ENCODE assay signal across 8 cellular contexts in genomic region chr12:30694412-30694955, GRCh38. TPM values are rescaled to one million over a fixed set of nuclear protein-coding genes. Genes with fewer than 3 reads are reported as not detected.
DNase-seq lines count a peak whose midpoint lies in the region; ATAC-seq, FAIRE-seq and TF ChIP-seq lines count a peak whose summit lies in the region.

No MANE protein-coding gene starts in this region.

- TF ChIP-seq EP300 in gastroesophageal sphincter (IDR thresholded peaks at IDR 0.05): no peak

- H3K27me3 ChIP-seq in BLaER1 (no peaks in the 10 kb centered on the region), H7 (ENCODE audit: control insufficient read depth, insufficient read depth, low read length) (no peaks in the 10 kb centered on the region), gastroesophageal sphincter (no peaks in the 10 kb centered on the region), small intestine (ENCODE audit: control insufficient read depth in 2 of 2, insufficient read depth in 2 of 2, low read length in 2 of 2) (no peaks in the 10 kb centered on the region)

- DNase-seq in H7: no peak
- peak; percentile 10 for DNase-seq in SK-N-DZ (ENCODE audit: low spot score)
- DNase-seq in small intestine: peak; percentile 11
- DNase-seq in NAMALWA (ENCODE audit: low spot score): no peak

- H3K9ac ChIP-seq in BLaER1: peak overlapping the region; percentile 95

- peaks cover 44% of the 10 kb centered on the region for H4K20me1 ChIP-seq in BLaER1

- peak overlapping the region; percentile 95; the same call in 1 of the 2 replicates for H3K27ac ChIP-seq in BLaER1
- H3K27ac ChIP-seq in gastroesophageal sphincter: peak overlapping the region in 3 of 4 donors; percentile 78 to 89 (median 85)
- H3K27ac ChIP-seq in small intestine (ENCODE audit: low read depth in 1 of 2, low read length in 1 of 2): no peak overlapping the region

- H3K4me3 ChIP-seq in BLaER1: peak overlapping the region; percentile 99
- H3K4me3 ChIP-seq in H7 (ENCODE audit: insufficient read depth, low read depth, low read length): peak overlapping the region; percentile 98
- peak overlapping the region; percentile 72 to 78 for H3K4me3 ChIP-seq in gastroesophageal sphincter
- H3K4me3 ChIP-seq in small intestine (ENCODE audit: low read depth in 1 of 2, low read length in 2 of 2): peak overlapping the region; percentile 8 to 77

- FAIRE-seq in small intestine (lab: Jason Lieb, UNC): no peak

- H3K9me3 ChIP-seq in BLaER1 (no peaks in the 10 kb centered on the region), gastroesophageal sphincter (no peaks in the 10 kb centered on the region), small intestine (ENCODE audit: control insufficient read depth, low read depth) (no peaks in the 10 kb centered on the region)

- peak overlapping the region; percentile 92 for H3K4me2 ChIP-seq in BLaER1

- TF ChIP-seq POLR2A in gastroesophageal sphincter (IDR thresholded peaks at IDR 0.05): no peak

- peaks cover 30% of the 10 kb centered on the region for H3K4me1 ChIP-seq in BLaER1
- peaks cover 4 to 49% (median 22%) of the 10 kb centered on the region in 3 donors for H3K4me1 ChIP-seq in gastroesophageal sphincter
- H3K4me1 ChIP-seq in small intestine (ENCODE audit: control insufficient read depth in 2 of 2, insufficient read depth in 1 of 2, low read depth in 1 of 2, low read length in 1 of 2): peaks cover 3 to 7% of the 10 kb centered on the region in 2 donors

- H3K36me3 ChIP-seq in BLaER1 (0 out of 2 replicates have a peak, but pooled peaks cover 8% of the 10 kb centered on the region), H7 (replicated peaks; ENCODE audit: control insufficient read depth, insufficient read depth, low read length) (no peaks in the 10 kb centered on the region), gastroesophageal sphincter (no peaks in the 10 kb centered on the region), small intestine (ENCODE audit: control insufficient read depth in 2 of 2, insufficient read depth in 2 of 2, low read length in 2 of 2) (no peaks in the 10 kb centered on the region)

- TF ChIP-seq CTCF in gastroesophageal sphincter (IDR thresholded peaks at IDR 0.05): no peak

- ATAC-seq in gastroesophageal sphincter (no peak), HG03196 (IDR thresholded peaks at IDR 0.05; ENCODE audit: unreplicated experiment) (no peak)
- ATAC-seq in activated CD4-positive, CD25-positive, alpha-beta regulatory T cell treated with anti-CD3 and anti-CD28 coated beads, Interleukin-2, amount 50 U/mL, for 24 hours: no peak

- 7 to 10% methylated on average over 7 to 9 of the region's 9 CpGs for WGBS in gastroesophageal sphincter (ENCODE audit: low coverage in 1 of 2), 2 donors
- 6 to 11% (median 11%) methylated on average over 9 of the region's 9 CpGs for WGBS in small intestine, 3 donors

RNA-seq across cellular contexts. Expression of gene IPO8, which starts 1.2 kb away (rescaled TPM):
- total RNA-seq in H7 (2014; rRNA removed; shearing (Covaris generic)): 17.3 and 27.8 TPM in 2 replicates
- 28.8 and 29.4 TPM in 2 replicates for polyA plus RNA-seq in SK-N-DZ (2014; cell fraction: cytosol; rRNA removed)
- polyA plus RNA-seq in SK-N-DZ (2014; cell fraction: nucleus; rRNA removed): 32.7 and 38.5 TPM in 2 replicates
- total RNA-seq in gastroesophageal sphincter: 10 to 100 TPM; 34.7 to 73.9 (median 44.7) TPM
- polyA plus RNA-seq in small intestine: 10 to 100 TPM; 13.5 to 21.0 (median 15.4) TPM

Comparison
In these comparisons a context has a peak if more than half of its experiments do, and no peak if none do; other contexts are left out.
1. H3K27ac ChIP-seq: peak in BLaER1 (single experiment) and gastroesophageal sphincter (3 of 4); none in small intestine (0 of 2).
2. H3K4me3 ChIP-seq: peak in every context shown above with its lines; median percentile 99 in BLaER1; 98 in H7; 75 in gastroesophageal sphincter; 42 in small intestine.
3. DNase-seq: peak in SK-N-DZ (single experiment) and small intestine (single experiment); none in H7 (single experiment) and NAMALWA (single experiment).